ENCODE assay signal across 9 cellular contexts in genomic region chr10:78802866-78803265, GRCh38.
DNase-seq lines count a peak whose midpoint lies in the region; ATAC-seq lines count a peak whose summit lies in the region.
"Had no signal": no experiment of that assay in that cellular context is flagged by ENCODE, and none has a peak within 500 bp of the region (broad histone marks: within the 10 kb centered on the region; RNA-seq: fewer than 3 reads in every experiment).

No MANE protein-coding gene starts in this region.

- H3K9ac ChIP-seq in stomach smooth muscle (ENCODE audit: low read length in 2 of 2): peak overlapping the region; percentile 40 to 51
- H3K9ac ChIP-seq: KMS-11 had no signal

- H3K27ac Mint-ChIP-seq in activated T-cell treated with anti-CD3 and anti-CD28 coated beads, Interleukin-2, amount 50 U/mL, for 72 hours: no peak overlapping the region

- DNase-seq in HCEC 1CT (peak; percentile 29), astrocyte of the hippocampus (ENCODE audit: low read depth, low spot score) (peak; percentile 46), iris pigment epithelial cell (ENCODE audit: low read depth) (peak; percentile 48), MV-4-11 (lab: John Stamatoyannopoulos, UW) (no peak), NCI-H526 (lab: John Stamatoyannopoulos, UW) (no peak), NCI-H1436 treated with DMSO at 0.1 percent for 48 hours (lab: John Stamatoyannopoulos, UW) (no peak)
- DNase-seq in activated T-cell treated with anti-CD3 and anti-CD28 coated beads, Interleukin-2, amount 50 U/mL, for 72 hours: no peak

- no peaks in the 10 kb centered on the region for H3K4me1 Mint-ChIP-seq in activated T-cell treated with anti-CD3 and anti-CD28 coated beads, Interleukin-2, amount 50 U/mL, for 72 hours (ENCODE audit: low read depth)

- no peaks in the 10 kb centered on the region for H3K9me3 ChIP-seq in stomach smooth muscle (ENCODE audit: control insufficient read depth in 2 of 2, low read length in 2 of 2)

- no peak overlapping the region for H3K4me3 Mint-ChIP-seq in activated T-cell treated with anti-CD3 and anti-CD28 coated beads, Interleukin-2, amount 50 U/mL, for 72 hours

- peaks cover 66% of the 10 kb centered on the region for H3K4me1 ChIP-seq in stomach smooth muscle (ENCODE audit: control insufficient read depth, insufficient read depth, low read length)

- no peak overlapping the region for H3K4me3 ChIP-seq in stomach smooth muscle (ENCODE audit: low read length in 2 of 2)

- no peaks in the 10 kb centered on the region for H3K9me3 Mint-ChIP-seq in activated T-cell treated with anti-CD3 and anti-CD28 coated beads, Interleukin-2, amount 50 U/mL, for 72 hours

- H3K36me3 ChIP-seq in stomach smooth muscle (ENCODE audit: control insufficient read depth in 2 of 2, insufficient read depth in 2 of 2, low read length in 2 of 2): no peaks in the 10 kb centered on the region

- H3K27me3 ChIP-seq in stomach smooth muscle (ENCODE audit: control insufficient read depth in 1 of 2, insufficient read depth in 2 of 2, low read length in 2 of 2): no peaks in the 10 kb centered on the region

- no peaks in the 10 kb centered on the region for H3K36me3 Mint-ChIP-seq in activated T-cell treated with anti-CD3 and anti-CD28 coated beads, Interleukin-2, amount 50 U/mL, for 72 hours (ENCODE audit: insufficient read depth in 2 of 2)

- peak overlapping the region; percentile 94 for H3K27ac ChIP-seq in stomach smooth muscle (ENCODE audit: low read length)
- H3K27ac ChIP-seq: KMS-11 had no signal

- peaks cover 7% of the 10 kb centered on the region for H3K27me3 Mint-ChIP-seq in activated T-cell treated with anti-CD3 and anti-CD28 coated beads, Interleukin-2, amount 50 U/mL, for 72 hours (ENCODE audit: low read depth)

- ATAC-seq in activated T-cell treated with anti-CD3 and anti-CD28 coated beads, Interleukin-2, amount 50 U/mL, for 72 hours (replicated peaks in 1 of 2): no peak

Comparison
In these comparisons a context has a peak if more than half of its experiments do, and no peak if none do; other contexts are left out.
1. DNase-seq: peak in HCEC 1CT (single experiment), astrocyte of the hippocampus (single experiment) and iris pigment epithelial cell (single experiment); none in activated T-cell treated with anti-CD3 and anti-CD28 coated beads, Interleukin-2, amount 50 U/mL, for 72 hours (0 of 2), MV-4-11 (single experiment), NCI-H526 (0 of 2) and NCI-H1436 treated with DMSO at 0.1 percent for 48 hours (single experiment).